Comparison of ENCODE assay signal across 8 cellular contexts in the genomic region with DNA sequence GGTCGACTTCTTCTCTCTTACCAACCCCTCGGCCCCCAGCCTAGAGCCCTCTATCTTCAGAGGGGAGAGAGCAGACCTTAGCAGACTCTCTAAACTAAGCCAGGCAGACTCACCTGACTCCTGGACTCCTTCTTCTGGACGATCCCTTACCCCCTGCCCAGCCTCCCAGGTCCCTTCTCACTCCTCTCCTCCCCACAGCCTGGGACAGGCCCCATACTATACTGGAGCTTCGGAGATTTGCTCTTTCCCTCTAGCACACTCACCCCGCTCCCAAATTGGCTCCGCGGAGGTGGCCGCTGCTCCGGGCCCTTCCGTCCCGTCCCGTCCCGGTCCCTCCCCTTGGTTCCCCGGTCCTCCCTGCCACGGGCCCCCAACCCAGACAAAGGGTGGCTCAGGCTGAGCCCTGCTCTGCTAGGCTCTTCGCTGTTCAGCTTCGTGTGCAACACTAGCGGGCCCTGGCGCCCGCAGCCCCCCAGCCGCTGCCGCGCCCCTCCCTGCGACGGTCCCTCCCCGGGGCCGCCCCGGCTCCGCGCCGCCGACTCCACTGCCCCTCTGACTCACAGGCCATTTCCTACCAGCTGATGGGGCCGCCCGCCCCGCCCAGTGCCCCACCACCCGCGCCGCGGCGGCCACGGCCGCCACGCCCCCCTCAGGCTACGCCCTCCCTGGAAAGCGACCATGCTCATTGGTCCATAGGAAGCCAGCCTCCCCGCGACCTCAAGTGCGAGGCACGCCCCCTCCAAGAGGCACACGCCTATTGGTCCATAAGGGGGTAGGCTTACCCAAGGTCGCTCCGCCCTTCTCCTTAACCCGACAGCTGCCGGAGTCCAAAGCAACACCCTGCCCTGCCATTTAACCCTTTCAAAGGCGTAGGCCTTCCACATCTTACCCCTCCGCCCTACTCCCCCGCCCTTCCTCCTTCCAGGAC. TPM values are rescaled to one million over a fixed set of nuclear protein-coding genes. Genes with fewer than 3 reads are reported as not detected.
DNase-seq lines count a peak whose midpoint lies in the region; ATAC-seq, FAIRE-seq and TF ChIP-seq lines count a peak whose summit lies in the region.

No MANE protein-coding gene starts in this region.

- H3K4me3 ChIP-seq in DOHH2 (ENCODE audit: low read length), result peak overlapping the region; percentile 81
- peak overlapping the region; percentile 87 for H3K4me3 ChIP-seq in fibroblast of the aortic adventitia (ENCODE audit: low read depth, low read length)

- no peaks in the 10 kb centered on the region for H3K27me3 Mint-ChIP-seq in natural killer cell treated with Interleukin-12 subunit alpha and Interleukin-12 subunit beta and Interleukin-15 and Interleukin-18, amount 100 ng/mL, for 72 hours

- H3K27ac Mint-ChIP-seq in natural killer cell treated with Interleukin-12 subunit alpha and Interleukin-12 subunit beta and Interleukin-15 and Interleukin-18, amount 100 ng/mL, for 72 hours, result peak overlapping the region; percentile 93 to 98

- CTCF ChIA-PET in RWPE1 (lab: Yijun Ruan, JAX), result interaction anchor here (1.6 kb wide), 1 partner anchor 15 kb away, joined by 7 read pairs; a partner anchor contains a TSS

- H3K36me3 Mint-ChIP-seq in natural killer cell treated with Interleukin-12 subunit alpha and Interleukin-12 subunit beta and Interleukin-15 and Interleukin-18, amount 100 ng/mL, for 72 hours, result no peaks in the 10 kb centered on the region

- no peak for TF ChIP-seq CTCF in DOHH2 (IDR thresholded peaks at IDR 0.05; ENCODE audit: low read depth, low read length, poor library complexity, severe bottlenecking)
- TF ChIP-seq CTCF in RWPE1 (conservative IDR thresholded peaks at IDR 0.05; ENCODE audit: low read depth), result no peak
- TF ChIP-seq CTCF in fibroblast of the aortic adventitia (IDR thresholded peaks at IDR 0.05; ENCODE audit: insufficient read depth, low read length), result no peak

- H3K4me2 ChIP-seq in DOHH2 (ENCODE audit: low read length), result peak overlapping the region; percentile 97

- H3K9me3 ChIP-seq in DOHH2 (ENCODE audit: control insufficient read depth, insufficient read depth, low read length), result no peaks in the 10 kb centered on the region

- peaks cover 58 to 68% of the 10 kb centered on the region in 2 donors for H3K4me1 Mint-ChIP-seq in natural killer cell treated with Interleukin-12 subunit alpha and Interleukin-12 subunit beta and Interleukin-15 and Interleukin-18, amount 100 ng/mL, for 72 hours (ENCODE audit: low read depth in 2 of 2)

- 0 out of 2 replicates have a peak, but pooled peaks cover 3% of the 10 kb centered on the region for H3K27me3 ChIP-seq in DOHH2 (ENCODE audit: control insufficient read depth, low read length)

- no peak overlapping the region for H3K27ac ChIP-seq in DOHH2 (ENCODE audit: low read depth, low read length)
- H3K27ac ChIP-seq in RWPE1, result peak overlapping the region; percentile 97

- ATAC-seq in natural killer cell treated with Interleukin-12 subunit alpha and Interleukin-12 subunit beta and Interleukin-15 and Interleukin-18, amount 100 ng/mL, for 72 hours, result peak; percentile 89 to 90

- no peaks in the 10 kb centered on the region for H3K9me2 ChIP-seq in DOHH2 (replicated peaks; ENCODE audit: control insufficient read depth, low read length)

- no peaks in the 10 kb centered on the region for H3K9me3 Mint-ChIP-seq in natural killer cell treated with Interleukin-12 subunit alpha and Interleukin-12 subunit beta and Interleukin-15 and Interleukin-18, amount 100 ng/mL, for 72 hours

- peak; percentile 65 for TF ChIP-seq POLR2A in H54 (IDR thresholded peaks at IDR 0.05; ENCODE audit: low read depth, low read length)

- H3F3A ChIP-seq in DOHH2 (ENCODE audit: control insufficient read depth, insufficient read depth), result peaks cover 15% of the 10 kb centered on the region

- H4K20me1 ChIP-seq in DOHH2 (ENCODE audit: control insufficient read depth, insufficient read depth, low read depth, low read length), result no peaks in the 10 kb centered on the region

- H3K79me2 ChIP-seq in DOHH2 (ENCODE audit: control insufficient read depth, low read length), result no peaks in the 10 kb centered on the region

- peak overlapping the region; percentile 86 for H3K4me3 Mint-ChIP-seq in natural killer cell treated with Interleukin-12 subunit alpha and Interleukin-12 subunit beta and Interleukin-15 and Interleukin-18, amount 100 ng/mL, for 72 hours

- no peaks in the 10 kb centered on the region for H3K36me3 ChIP-seq in DOHH2 (ENCODE audit: control insufficient read depth, low read length)

- peaks cover 40% of the 10 kb centered on the region for H3K4me1 ChIP-seq in DOHH2 (ENCODE audit: control insufficient read depth, low read length)

- POLR2A ChIA-PET in RWPE1 (lab: Yijun Ruan, JAX; ENCODE audit: low non-redundant PET), result interaction anchor here (0.5 to 1.3 kb wide), 3 partner anchors 8 to 52 kb away, joined by 3 to 10 read pairs (median 9); a partner anchor contains a TSS

- FAIRE-seq in H54 (lab: Jason Lieb, UNC), result peak; percentile 89

- DNase-seq in H54 (ENCODE audit: insufficient read length, low spot score) (peak; percentile 65), LoVo (ENCODE audit: low spot score) (peak; percentile 97), RWPE1 (ENCODE audit: low spot score) (peak; percentile 99), fibroblast of the aortic adventitia (ENCODE audit: low read depth) (peak; percentile 99)
- peak; percentile 96 for DNase-seq in activated effector memory CD4-positive, alpha-beta T cell treated with Interleukin-2 at 50 U/mL for 16 hours
- DNase-seq in natural killer cell treated with Interleukin-12 subunit alpha and Interleukin-12 subunit beta and Interleukin-15 and Interleukin-18, amount 100 ng/mL, for 72 hours (ENCODE audit: low spot score), result peak; percentile 98
- peak; percentile 97 for DNase-seq in stimulated activated naive CD4-positive, alpha-beta T cell treated with Interleukin-2 at 50 U/mL for 16 hours (lab: John Stamatoyannopoulos, UW)

RNA-seq across cellular contexts. Expression of a gene that starts 4.4 kb away (rescaled TPM):
- total RNA-seq in fibroblast of the aortic adventitia (ENCODE audit: low replicate concordance), result 14.1 and 22.1 TPM in 2 replicates
- total RNA-seq in natural killer cell treated with Interleukin-12 subunit alpha and Interleukin-12 subunit beta and Interleukin-15 and Interleukin-18, amount 100 ng/mL, for 72 hours, result 10 to 100 TPM; 13.1 to 19.6 TPM

RNA-seq across cellular contexts. Expression of a gene that starts 8.3 kb away (rescaled TPM):
- 65.3 and 109 TPM in 2 replicates for total RNA-seq in fibroblast of the aortic adventitia (ENCODE audit: low replicate concordance)
- 100 to 1,000 TPM; 138 to 201 TPM for total RNA-seq in natural killer cell treated with Interleukin-12 subunit alpha and Interleukin-12 subunit beta and Interleukin-15 and Interleukin-18, amount 100 ng/mL, for 72 hours

RNA-seq across cellular contexts. Expression of a gene that starts 14.9 kb away (rescaled TPM):
- 8.9 and 12.1 TPM in 2 replicates for total RNA-seq in fibroblast of the aortic adventitia (ENCODE audit: low replicate concordance)
- total RNA-seq in natural killer cell treated with Interleukin-12 subunit alpha and Interleukin-12 subunit beta and Interleukin-15 and Interleukin-18, amount 100 ng/mL, for 72 hours, result 10 to 100 TPM; 23.7 to 24.5 TPM

RNA-seq across cellular contexts. Expression of a gene that starts 31.5 kb away (rescaled TPM):
- total RNA-seq in fibroblast of the aortic adventitia (ENCODE audit: low replicate concordance), result 16.2 and 32.2 TPM in 2 replicates
- 100 to 1,000 TPM in 1 of 2 donors, 10 to 100 TPM in 1; 74.9 to 185 TPM for total RNA-seq in natural killer cell treated with Interleukin-12 subunit alpha and Interleukin-12 subunit beta and Interleukin-15 and Interleukin-18, amount 100 ng/mL, for 72 hours

RNA-seq across cellular contexts. Expression of a gene that starts 38.8 kb away (rescaled TPM):
- total RNA-seq in fibroblast of the aortic adventitia (ENCODE audit: low replicate concordance), result 203 and 210 TPM in 2 replicates
- total RNA-seq in natural killer cell treated with Interleukin-12 subunit alpha and Interleukin-12 subunit beta and Interleukin-15 and Interleukin-18, amount 100 ng/mL, for 72 hours, result 100 to 1,000 TPM; 436 to 450 TPM
